22 cellular contexts compared by ENCODE assay signal in genomic region chr19:11856568-11857264, GRCh38. TPM values are rescaled to one million over a fixed set of nuclear protein-coding genes. Genes with fewer than 3 reads are reported as not detected.
"Had no signal": no experiment of that assay in that cellular context is flagged by ENCODE, and none has a peak within 500 bp of the region (broad histone marks: within the 10 kb centered on the region; RNA-seq: fewer than 3 reads in every experiment).

No MANE protein-coding gene starts in this region.

- H3K27me3 Mint-ChIP-seq: activated CD4-positive, alpha-beta memory T cell treated with anti-CD3 and anti-CD28 coated beads for 36 hours; activated naive CD4-positive, alpha-beta T cell treated with anti-CD3 and anti-CD28 coated beads, Interleukin-2, amount 10 ng/mL, durations not matched to agents 7 days and 5 days; activated naive CD8-positive, alpha-beta T cell treated with anti-CD3 and anti-CD28 coated beads, Interleukin-2, amount 50 U/mL, for 24 hours; dendritic cell treated with granulocyte-macrophage colony-stimulating factor and Interleukin-4, amounts not matched to agents 40 ng/mL and 50 ng/mL, for 4 days; naive thymus-derived CD8-positive, alpha-beta T cell; T-helper 17 cell had no signal

- H3K36me3 ChIP-seq: cardiac muscle cell, neural progenitor cell had no signal

- H3K4me3 Mint-ChIP-seq: activated CD4-positive, alpha-beta memory T cell treated with anti-CD3 and anti-CD28 coated beads for 36 hours; activated naive CD4-positive, alpha-beta T cell treated with anti-CD3 and anti-CD28 coated beads, Interleukin-2, amount 10 ng/mL, durations not matched to agents 7 days and 5 days; activated naive CD8-positive, alpha-beta T cell treated with anti-CD3 and anti-CD28 coated beads, Interleukin-2, amount 50 U/mL, for 24 hours; activated T-cell treated with anti-CD3 and anti-CD28 coated beads, Interleukin-2, amount 50 U/mL, for 72 hours; dendritic cell treated with granulocyte-macrophage colony-stimulating factor and Interleukin-4, amounts not matched to agents 40 ng/mL and 50 ng/mL, for 4 days; neural progenitor cell; T-helper 17 cell had no signal

- H3K36me3 Mint-ChIP-seq: neural progenitor cell had no signal

- H3K4me1 ChIP-seq: neural progenitor cell had no signal

- H3K27me3 ChIP-seq: cardiac muscle cell, neural progenitor cell had no signal

- H3K4me1 Mint-ChIP-seq: activated naive CD4-positive, alpha-beta T cell treated with anti-CD3 and anti-CD28 coated beads, Interleukin-2, amount 10 ng/mL, durations not matched to agents 7 days and 5 days; activated naive CD8-positive, alpha-beta T cell treated with anti-CD3 and anti-CD28 coated beads, Interleukin-2, amount 50 U/mL, for 24 hours; neural progenitor cell had no signal

- H3K9ac ChIP-seq: neural progenitor cell had no signal

- FAIRE-seq: frontal cortex, urothelium cell line had no signal

- H3K4me3 ChIP-seq: cardiac muscle cell, neural progenitor cell, thoracic aorta had no signal

- DNase-seq: activated CD4-positive, alpha-beta memory T cell treated with anti-CD3 and anti-CD28 coated beads for 36 hours; activated CD4-positive, alpha-beta T cell treated with anti-CD3 and anti-CD28 coated beads for 4 hours; activated CD4-positive, CD25-positive, alpha-beta regulatory T cell; activated effector memory CD4-positive, alpha-beta T cell treated with anti-CD3 and anti-CD28 coated beads, Interleukin-2, amount 50 U/mL, for 16 hours; activated naive CD4-positive, alpha-beta T cell treated with anti-CD3 and anti-CD28 coated beads, Interleukin-2, amount 10 ng/mL, durations not matched to agents 7 days and 5 days; activated naive CD8-positive, alpha-beta T cell treated with anti-CD3 and anti-CD28 coated beads, Interleukin-2, amount 50 U/mL, for 24 hours; activated T-cell treated with anti-CD3 and anti-CD28 coated beads, Interleukin-2, amount 50 U/mL, for 72 hours; effector CD4-positive, alpha-beta T cell; hypothalamus; naive thymus-derived CD8-positive, alpha-beta T cell; posterior cingulate gyrus; stimulated activated CD4-positive, alpha-beta T cell treated with anti-CD3 and anti-CD28 coated beads, Interleukin-2, amount 100 ng/mL, for 48 hours; stimulated activated CD8-positive, alpha-beta memory T cell treated with anti-CD3 and anti-CD28 coated beads, Interleukin-4, amount 100 ng/mL, for 48 hours; stimulated activated naive CD4-positive, alpha-beta T cell; T-helper 17 cell had no signal

- H2AFZ ChIP-seq: neural progenitor cell had no signal

- ATAC-seq: activated naive CD8-positive, alpha-beta T cell treated with anti-CD3 and anti-CD28 coated beads, Interleukin-2, amount 50 U/mL, for 24 hours; activated T-cell treated with anti-CD3 and anti-CD28 coated beads, Interleukin-2, amount 50 U/mL, for 72 hours; naive thymus-derived CD8-positive, alpha-beta T cell; sciatic nerve; T-helper 17 cell had no signal

- H3K4me2 ChIP-seq: neural progenitor cell had no signal

- H3K27ac ChIP-seq: cardiac muscle cell, neural progenitor cell, thoracic aorta had no signal

- H3K27ac Mint-ChIP-seq: activated CD4-positive, alpha-beta memory T cell treated with anti-CD3 and anti-CD28 coated beads for 36 hours; activated naive CD4-positive, alpha-beta T cell treated with anti-CD3 and anti-CD28 coated beads, Interleukin-2, amount 10 ng/mL, durations not matched to agents 7 days and 5 days; activated naive CD8-positive, alpha-beta T cell treated with anti-CD3 and anti-CD28 coated beads, Interleukin-2, amount 50 U/mL, for 24 hours; activated T-cell treated with anti-CD3 and anti-CD28 coated beads, Interleukin-2, amount 50 U/mL, for 72 hours; dendritic cell treated with granulocyte-macrophage colony-stimulating factor and Interleukin-4, amounts not matched to agents 40 ng/mL and 50 ng/mL, for 4 days; neural progenitor cell; T-helper 17 cell had no signal

RNA-seq across cellular contexts. Expression of gene ZNF439, which starts 8.2 kb away (rescaled TPM):
- polyA plus RNA-seq: cardiac muscle cell had no signal
